ENCODE assay signal across 9 cellular contexts in genomic region chr15:72339777-72340177, GRCh38. TPM values are rescaled to one million over a fixed set of nuclear protein-coding genes. Genes with fewer than 3 reads are reported as not detected.
DNase-seq lines count a peak whose midpoint lies in the region; ATAC-seq, FAIRE-seq and TF ChIP-seq lines count a peak whose summit lies in the region.
"Had no signal": no experiment of that assay in that cellular context is flagged by ENCODE, and none has a peak within 500 bp of the region (broad histone marks: within the 10 kb centered on the region; RNA-seq: fewer than 3 reads in every experiment).

No MANE protein-coding gene starts in this region.

- H3K79me2 ChIP-seq in osteoblast (ENCODE audit: insufficient read depth, low read length) = no peaks in the 10 kb centered on the region
- H3K79me2 ChIP-seq in Karpas-422 (ENCODE audit: low read length) = no peaks in the 10 kb centered on the region

- no peak for TF ChIP-seq POLR2A in gastrocnemius medialis (IDR thresholded peaks at IDR 0.05)

- peaks cover 18% of the 10 kb centered on the region for H3K4me1 ChIP-seq in osteoblast (ENCODE audit: insufficient read depth, low read length)
- no peaks in the 10 kb centered on the region for H3K4me1 ChIP-seq in gastrocnemius medialis
- no peaks in the 10 kb centered on the region for H3K4me1 ChIP-seq in Karpas-422 (ENCODE audit: low read length)

- no peaks in the 10 kb centered on the region for H4K20me1 ChIP-seq in osteoblast (ENCODE audit: insufficient read depth, low read length)
- H4K20me1 ChIP-seq in Karpas-422 (ENCODE audit: insufficient read depth, low read depth, low read length) = no peaks in the 10 kb centered on the region

- no peak overlapping the region for H3K9ac ChIP-seq in Karpas-422 (ENCODE audit: low read length)

- ATAC-seq in gastrocnemius medialis = no peak

- intact Hi-C loops in gastrocnemius medialis (cut with DNase I; ENCODE audit: low total_unique reads) = no loop called here

- FAIRE-seq in endometrium (lab: Jason Lieb, UNC) = peak; percentile 75

- H3K4me3 ChIP-seq in osteoblast (ENCODE audit: insufficient read depth, low read length) (no peak overlapping the region), gastrocnemius medialis (no peak overlapping the region), Karpas-422 (ENCODE audit: low read length) (no peak overlapping the region)

- H3K4me2 ChIP-seq in osteoblast (ENCODE audit: insufficient read depth, low read length) (peak overlapping the region; percentile 47), Karpas-422 (ENCODE audit: low read depth, low read length, poor library complexity, severe bottlenecking) (no peak overlapping the region)

- peaks cover 6% of the 10 kb centered on the region for H3K36me3 ChIP-seq in osteoblast (ENCODE audit: insufficient read depth, low read length)
- H3K36me3 ChIP-seq in gastrocnemius medialis = peaks cover 0 to 27% of the 10 kb centered on the region in 2 donors
- H3K36me3 ChIP-seq in Karpas-422 (ENCODE audit: insufficient read depth, low read length) = no peaks in the 10 kb centered on the region; the same call in none of the 2 replicates

- DNase-seq in EH (ENCODE audit: low read depth) (peak; percentile 96), NCI-H460 (ENCODE audit: extremely low read depth, low read depth) (peak; percentile 39), osteoblast (ENCODE audit: insufficient read length, low spot score, missing footprints) (peak; percentile 90), gastrocnemius medialis (no peak), Karpas-422 (no peak), GDM1 (lab: John Stamatoyannopoulos, UW) (no peak), NK-92 (lab: John Stamatoyannopoulos, UW; ENCODE audit: unreplicated experiment) (no peak)
- DNase-seq: effector CD8-positive, alpha-beta T cell had no signal

- no peaks in the 10 kb centered on the region for H3K9me2 ChIP-seq in Karpas-422 (replicated peaks; ENCODE audit: insufficient read depth, low read length)

- H3K27ac ChIP-seq in osteoblast (ENCODE audit: low read depth, low read length) (peak overlapping the region; percentile 80), gastrocnemius medialis (no peak overlapping the region), Karpas-422 (ENCODE audit: low read length) (no peak overlapping the region)

- no peak overlapping the region for H2AFZ ChIP-seq in osteoblast (ENCODE audit: low read length)
- no peak overlapping the region for H2AFZ ChIP-seq in Karpas-422 (ENCODE audit: low read length)

- in situ Hi-C loops in gastrocnemius medialis (cut with MboI; ENCODE audit: low sequenced_read_pairs in 4 of 4) = no loop called here

- H3K9me3 ChIP-seq in osteoblast (ENCODE audit: low read depth, low read length) (no peaks in the 10 kb centered on the region), gastrocnemius medialis (no peaks in the 10 kb centered on the region), Karpas-422 (ENCODE audit: low read length) (no peaks in the 10 kb centered on the region)

- H3K27me3 ChIP-seq in osteoblast (ENCODE audit: insufficient read depth, low read length) (no peaks in the 10 kb centered on the region), gastrocnemius medialis (no peaks in the 10 kb centered on the region), Karpas-422 (ENCODE audit: low read length) (no peaks in the 10 kb centered on the region)

- TF ChIP-seq CTCF in osteoblast (IDR thresholded peaks at IDR 0.05; ENCODE audit: extremely low read depth, low read depth, low read length) (no peak), gastrocnemius medialis (IDR thresholded peaks at IDR 0.05 in 4 of 5, conservative IDR thresholded peaks at IDR 0.05 in 1 of 5) (no peak)

RNA-seq across cellular contexts. Expression of gene CELF6, which starts 19.8 kb away (rescaled TPM):
- 0.10 and 0.32 TPM in 2 replicates for total RNA-seq in NCI-H460 (2014; rRNA removed; shearing (Covaris generic))
- 1.3 TPM in 1 of 2 replicates, not detected in the other for polyA plus RNA-seq in NCI-H460 (2014; cell fraction: nucleus; rRNA removed)
- total RNA-seq in osteoblast = 0.36 and 0.59 TPM in 2 replicates
- 1 to 10 TPM in 1 of 4 donors, under 1 TPM in 2, not detected in 1; 0.13 to 2.4 (median 0.49) TPM for total RNA-seq in gastrocnemius medialis
- total RNA-seq in Karpas-422 (2014; rRNA removed; shearing (Covaris generic); ENCODE audit: low replicate concordance) = 4.4 and 4.6 TPM in 2 replicates

RNA-seq across cellular contexts. Expression of gene HEXA, which starts 36.0 kb away (rescaled TPM):
- 107 and 115 TPM in 2 replicates for total RNA-seq in NCI-H460 (2014; rRNA removed; shearing (Covaris generic))
- polyA plus RNA-seq in NCI-H460 (2014; cell fraction: nucleus; rRNA removed) = 112 and 124 TPM in 2 replicates
- total RNA-seq in osteoblast = 122 and 146 TPM in 2 replicates
- 10 to 100 TPM; 29.4 to 51.5 (median 40.0) TPM for total RNA-seq in gastrocnemius medialis
- 75.7 and 120 TPM in 2 replicates for total RNA-seq in Karpas-422 (2014; rRNA removed; shearing (Covaris generic); ENCODE audit: low replicate concordance)

RNA-seq across cellular contexts. Expression of gene TMEM202, which starts 58.3 kb away (rescaled TPM):
- not detected in 2 replicates for total RNA-seq in NCI-H460 (2014; rRNA removed; shearing (Covaris generic))
- not detected in 2 replicates for polyA plus RNA-seq in NCI-H460 (2014; cell fraction: nucleus; rRNA removed)
- not detected in 2 replicates for total RNA-seq in osteoblast
- total RNA-seq in gastrocnemius medialis = not detected
- not detected in 2 replicates for total RNA-seq in Karpas-422 (2014; rRNA removed; shearing (Covaris generic); ENCODE audit: low replicate concordance)

Comparison
In these comparisons a context has a peak if more than half of its experiments do, and no peak if none do; other contexts are left out.
1. DNase-seq: peak in EH (single experiment), NCI-H460 (single experiment) and osteoblast (single experiment); none in gastrocnemius medialis (0 of 2), Karpas-422 (single experiment), GDM1 (single experiment) and NK-92 (single experiment).